In genomic region chr4:154341448-154341847, GRCh38 we compare ENCODE assay signal across 7 cellular contexts.
"Had no signal": no experiment of that assay in that cellular context is flagged by ENCODE, and none has a peak within 500 bp of the region (broad histone marks: within the 10 kb centered on the region; RNA-seq: fewer than 3 reads in every experiment).

No MANE protein-coding gene starts in this region.

- H3K27ac ChIP-seq: HL-60, KMS-11 had no signal

- DNase-seq: Karpas-422, Kasumi-1, KBM-7, KG1 had no signal

- FAIRE-seq: HTR-8/SVneo had no signal

- H3K9ac ChIP-seq: KMS-11 had no signal

- H3K4me2 ChIP-seq: KMS-11 had no signal
